ENCODE assay signal across 1 cellular context in the genomic region with DNA sequence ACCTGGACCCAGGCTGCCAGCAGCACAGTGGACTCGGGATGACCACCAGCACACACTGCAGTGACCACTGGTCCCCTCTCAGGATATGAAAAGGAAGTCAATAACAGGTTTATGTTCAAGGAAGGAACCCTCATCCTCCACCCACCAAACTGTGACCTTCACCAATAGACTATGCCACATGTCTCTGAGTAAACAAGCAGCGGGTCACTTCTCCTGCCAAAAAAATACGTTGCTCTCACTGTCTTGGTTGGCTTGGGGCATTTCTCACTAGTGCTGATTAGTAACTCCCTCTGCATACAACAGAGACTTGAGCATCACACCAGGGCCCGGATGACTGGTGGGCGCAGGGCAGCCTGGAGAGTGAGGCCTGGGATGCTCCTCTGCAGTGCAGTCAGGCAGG.
TF ChIP-seq lines count a peak whose summit lies in the region.

No MANE protein-coding gene starts in this region.

TF ChIP-seq in liver, 16 proteins besides CTCF, POLR2A, EP300 and RAD21:
- TF ChIP-seq, protein P1, sequence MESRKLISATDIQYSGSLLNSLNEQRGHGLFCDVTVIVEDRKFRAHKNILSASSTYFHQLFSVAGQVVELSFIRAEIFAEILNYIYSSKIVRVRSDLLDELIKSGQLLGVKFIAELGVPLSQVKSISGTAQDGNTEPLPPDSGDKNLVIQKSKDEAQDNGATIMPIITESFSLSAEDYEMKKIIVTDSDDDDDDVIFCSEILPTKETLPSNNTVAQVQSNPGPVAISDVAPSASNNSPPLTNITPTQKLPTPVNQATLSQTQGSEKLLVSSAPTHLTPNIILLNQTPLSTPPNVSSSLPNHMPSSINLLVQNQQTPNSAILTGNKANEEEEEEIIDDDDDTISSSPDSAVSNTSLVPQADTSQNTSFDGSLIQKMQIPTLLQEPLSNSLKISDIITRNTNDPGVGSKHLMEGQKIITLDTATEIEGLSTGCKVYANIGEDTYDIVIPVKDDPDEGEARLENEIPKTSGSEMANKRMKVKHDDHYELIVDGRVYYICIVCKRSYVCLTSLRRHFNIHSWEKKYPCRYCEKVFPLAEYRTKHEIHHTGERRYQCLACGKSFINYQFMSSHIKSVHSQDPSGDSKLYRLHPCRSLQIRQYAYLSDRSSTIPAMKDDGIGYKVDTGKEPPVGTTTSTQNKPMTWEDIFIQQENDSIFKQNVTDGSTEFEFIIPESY (IDR thresholded peaks at IDR 0.05) = no peak
- TF ChIP-seq HNF4G (IDR thresholded peaks at IDR 0.05) (no peak), SP1 (IDR thresholded peaks at IDR 0.05) (no peak), JUND (IDR thresholded peaks at IDR 0.05) (no peak), GABPA (IDR thresholded peaks at IDR 0.05 in 1 of 2, conservative IDR thresholded peaks at IDR 0.05 in 1 of 2) (no peak), FOXA1 (IDR thresholded peaks at IDR 0.05) (no peak), TAF1 (conservative IDR thresholded peaks at IDR 0.05) (no peak), HNF4A (conservative IDR thresholded peaks at IDR 0.05) (peak in 1 of 2 donors; percentile 25), EGR1 (IDR thresholded peaks at IDR 0.05; ENCODE audit: low read depth in 2 of 2) (no peak), NR2F2 (IDR thresholded peaks at IDR 0.05) (no peak), FOXA2 (IDR thresholded peaks at IDR 0.05) (peak; percentile 84)
- TF ChIP-seq, protein P2, sequence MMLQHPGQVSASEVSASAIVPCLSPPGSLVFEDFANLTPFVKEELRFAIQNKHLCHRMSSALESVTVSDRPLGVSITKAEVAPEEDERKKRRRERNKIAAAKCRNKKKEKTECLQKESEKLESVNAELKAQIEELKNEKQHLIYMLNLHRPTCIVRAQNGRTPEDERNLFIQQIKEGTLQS (IDR thresholded peaks at IDR 0.05) = no peak
- TF ChIP-seq, protein P3, sequence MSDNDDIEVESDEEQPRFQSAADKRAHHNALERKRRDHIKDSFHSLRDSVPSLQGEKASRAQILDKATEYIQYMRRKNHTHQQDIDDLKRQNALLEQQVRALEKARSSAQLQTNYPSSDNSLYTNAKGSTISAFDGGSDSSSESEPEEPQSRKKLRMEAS (IDR thresholded peaks at IDR 0.05) = no peak
- TF ChIP-seq, protein P4, sequence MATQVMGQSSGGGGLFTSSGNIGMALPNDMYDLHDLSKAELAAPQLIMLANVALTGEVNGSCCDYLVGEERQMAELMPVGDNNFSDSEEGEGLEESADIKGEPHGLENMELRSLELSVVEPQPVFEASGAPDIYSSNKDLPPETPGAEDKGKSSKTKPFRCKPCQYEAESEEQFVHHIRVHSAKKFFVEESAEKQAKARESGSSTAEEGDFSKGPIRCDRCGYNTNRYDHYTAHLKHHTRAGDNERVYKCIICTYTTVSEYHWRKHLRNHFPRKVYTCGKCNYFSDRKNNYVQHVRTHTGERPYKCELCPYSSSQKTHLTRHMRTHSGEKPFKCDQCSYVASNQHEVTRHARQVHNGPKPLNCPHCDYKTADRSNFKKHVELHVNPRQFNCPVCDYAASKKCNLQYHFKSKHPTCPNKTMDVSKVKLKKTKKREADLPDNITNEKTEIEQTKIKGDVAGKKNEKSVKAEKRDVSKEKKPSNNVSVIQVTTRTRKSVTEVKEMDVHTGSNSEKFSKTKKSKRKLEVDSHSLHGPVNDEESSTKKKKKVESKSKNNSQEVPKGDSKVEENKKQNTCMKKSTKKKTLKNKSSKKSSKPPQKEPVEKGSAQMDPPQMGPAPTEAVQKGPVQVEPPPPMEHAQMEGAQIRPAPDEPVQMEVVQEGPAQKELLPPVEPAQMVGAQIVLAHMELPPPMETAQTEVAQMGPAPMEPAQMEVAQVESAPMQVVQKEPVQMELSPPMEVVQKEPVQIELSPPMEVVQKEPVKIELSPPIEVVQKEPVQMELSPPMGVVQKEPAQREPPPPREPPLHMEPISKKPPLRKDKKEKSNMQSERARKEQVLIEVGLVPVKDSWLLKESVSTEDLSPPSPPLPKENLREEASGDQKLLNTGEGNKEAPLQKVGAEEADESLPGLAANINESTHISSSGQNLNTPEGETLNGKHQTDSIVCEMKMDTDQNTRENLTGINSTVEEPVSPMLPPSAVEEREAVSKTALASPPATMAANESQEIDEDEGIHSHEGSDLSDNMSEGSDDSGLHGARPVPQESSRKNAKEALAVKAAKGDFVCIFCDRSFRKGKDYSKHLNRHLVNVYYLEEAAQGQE (IDR thresholded peaks at IDR 0.05) = no peak
TF ChIP-seq in liver: peak in this region for 2.
